ENCODE assay signal across 8 cellular contexts in genomic region chr18:35458677-35459441, GRCh38. TPM values are rescaled to one million over a fixed set of nuclear protein-coding genes. Genes with fewer than 3 reads are reported as not detected.
A peak's percentile ranks its signal among the peaks of the same experiment; 100 is the strongest.
DNase-seq lines count a peak whose midpoint lies in the region; ATAC-seq, FAIRE-seq and TF ChIP-seq lines count a peak whose summit lies in the region.

No MANE protein-coding gene starts in this region.

- H3K4me2 ChIP-seq in mesendoderm (ENCODE audit: low read length), result no peak overlapping the region

- H4K8ac ChIP-seq in mesendoderm (ENCODE audit: low read depth, low read length), result no peak overlapping the region

- no peak for TF ChIP-seq CTCF in glutamatergic neuron (IDR thresholded peaks at IDR 0.05; ENCODE audit: partially characterized antibody, unreplicated experiment)

- H4K5ac ChIP-seq in mesendoderm (ENCODE audit: low read length), result no peak overlapping the region

- H3K36me3 Mint-ChIP-seq in glutamatergic neuron (ENCODE audit: unreplicated experiment), result no peaks in the 10 kb centered on the region

- peak overlapping the region; percentile 49 for H3K56ac ChIP-seq in mesendoderm (ENCODE audit: low read length)

- FAIRE-seq in HTR-8/SVneo (lab: Jason Lieb, UNC), result no peak

- H3K4me1 ChIP-seq in mesendoderm (ENCODE audit: control insufficient read depth, low read depth, low read length), result peaks cover 3% of the 10 kb centered on the region

- H2BK15ac ChIP-seq in mesendoderm (replicated peaks; ENCODE audit: low read depth), result no peak overlapping the region

- H3K79me1 ChIP-seq in mesendoderm (ENCODE audit: low read length), result no peaks in the 10 kb centered on the region

- H3K9me3 Mint-ChIP-seq in glutamatergic neuron (ENCODE audit: unreplicated experiment), result peaks cover 12% of the 10 kb centered on the region

- no peak overlapping the region for H3K9ac ChIP-seq in mesendoderm (ENCODE audit: low read length)

- H2AK5ac ChIP-seq in mesendoderm (ENCODE audit: low read length), result no peak overlapping the region

- H2BK120ac ChIP-seq in mesendoderm (ENCODE audit: low read depth, low read length), result no peak overlapping the region

- no CpG with 5 or more reads among the region's 4 CpGs for WGBS in mesendoderm (ENCODE audit: extremely low coverage, insufficient coverage, low lambda C conversion rate)

- ATAC-seq in GM18511 (IDR thresholded peaks at IDR 0.05; ENCODE audit: unreplicated experiment) (peak; percentile 64), HG03139 (IDR thresholded peaks at IDR 0.05; ENCODE audit: unreplicated experiment) (no peak)

- DNase-seq in HTR-8/SVneo (ENCODE audit: insufficient read length, low spot score) (peak; percentile 68), dermis microvascular lymphatic vessel endothelial cell (ENCODE audit: low read depth in 2 of 2) (peak; percentile 98 to 99), mesendoderm (peak; percentile 94), NCI-H345 (lab: John Stamatoyannopoulos, UW) (no peak), AML-193 (lab: John Stamatoyannopoulos, UW) (no peak), glutamatergic neuron (no peak)

- no peak overlapping the region for H3K23ac ChIP-seq in mesendoderm (ENCODE audit: low read length)

- no peaks in the 10 kb centered on the region for H3K36me3 ChIP-seq in mesendoderm (ENCODE audit: control insufficient read depth, insufficient read depth, low read length)

- peaks cover 6% of the 10 kb centered on the region for H3K27me3 Mint-ChIP-seq in glutamatergic neuron (ENCODE audit: unreplicated experiment)

- H3K27ac ChIP-seq in mesendoderm (ENCODE audit: low read depth, low read length), result no peak overlapping the region

- H3K4ac ChIP-seq in mesendoderm (ENCODE audit: low read depth, low read length), result no peak overlapping the region

- no peak overlapping the region for H3K4me3 ChIP-seq in mesendoderm (ENCODE audit: low read length)

- no peaks in the 10 kb centered on the region for H3K27me3 ChIP-seq in mesendoderm (ENCODE audit: insufficient read depth, low read length, poor library complexity)

- H3K4me3 Mint-ChIP-seq in glutamatergic neuron (ENCODE audit: unreplicated experiment), result no peak overlapping the region

- H3K79me2 ChIP-seq in mesendoderm (ENCODE audit: control insufficient read depth, insufficient read depth, low read length), result no peaks in the 10 kb centered on the region

- peak overlapping the region; percentile 13 for H3K18ac ChIP-seq in mesendoderm (ENCODE audit: low read length)

- H3K27ac Mint-ChIP-seq in glutamatergic neuron (ENCODE audit: unreplicated experiment), result no peak overlapping the region

- peaks cover 9% of the 10 kb centered on the region for H3K4me1 Mint-ChIP-seq in glutamatergic neuron (ENCODE audit: low read depth, unreplicated experiment)

- H2BK5ac ChIP-seq in mesendoderm (ENCODE audit: low read length), result no peak overlapping the region

RNA-seq across cellular contexts. Expression of gene INO80C, which starts 38.9 kb away (rescaled TPM):
- total RNA-seq in dermis microvascular lymphatic vessel endothelial cell (8.3 and 13.8 TPM in 2 replicates), glutamatergic neuron (ENCODE audit: unreplicated experiment) (38.7 TPM)
- 44.6 TPM for polyA plus RNA-seq in mesendoderm (2013, experiment 1 of 2)
- polyA plus RNA-seq in mesendoderm (2013, experiment 2 of 2), result 39.5 TPM

Comparison
In these comparisons a context has a peak if more than half of its experiments do, and no peak if none do; other contexts are left out.
1. DNase-seq: peak in HTR-8/SVneo (single experiment), dermis microvascular lymphatic vessel endothelial cell (2 of 2) and mesendoderm (single experiment); none in NCI-H345 (single experiment), AML-193 (0 of 2) and glutamatergic neuron (single experiment).